Comparison of ENCODE assay signal across 15 cellular contexts in the genomic region with DNA sequence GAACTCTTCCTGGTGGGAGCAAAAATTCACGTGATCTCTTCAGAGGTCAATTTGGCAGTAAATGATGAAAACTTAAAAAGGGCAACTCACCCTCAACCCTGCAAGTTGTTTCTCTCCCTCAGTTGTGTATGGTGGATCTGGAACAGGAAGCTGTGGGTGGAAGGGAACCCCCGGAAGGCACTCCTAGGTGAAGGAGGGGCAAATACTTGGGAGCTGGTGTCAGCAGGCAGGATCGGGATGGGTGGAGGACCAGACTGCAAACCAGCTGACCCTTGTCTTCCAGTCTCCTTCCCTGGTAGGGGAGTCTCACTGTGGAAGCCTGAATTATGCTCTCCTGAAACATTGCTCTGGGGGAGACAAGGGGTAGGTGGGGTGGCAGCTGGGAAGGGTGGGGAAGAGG. TPM values are rescaled to one million over a fixed set of nuclear protein-coding genes. Genes with fewer than 3 reads are reported as not detected.
A peak's percentile ranks its signal among the peaks of the same experiment; 100 is the strongest.
DNase-seq lines count a peak whose midpoint lies in the region; ATAC-seq, FAIRE-seq and TF ChIP-seq lines count a peak whose summit lies in the region.
"Had no signal": no experiment of that assay in that cellular context is flagged by ENCODE, and none has a peak within 500 bp of the region (broad histone marks: within the 10 kb centered on the region; RNA-seq: fewer than 3 reads in every experiment).

No MANE protein-coding gene starts in this region.

- H3K27ac ChIP-seq in CD4-positive, alpha-beta memory T cell (ENCODE audit: low read depth, low read length) = no peak overlapping the region
- H3K27ac ChIP-seq: gastroesophageal sphincter had no signal

- peak overlapping the region; percentile 17 for H3K4me3 Mint-ChIP-seq in natural killer cell
- no peak overlapping the region for H3K4me3 Mint-ChIP-seq in natural killer cell treated with Interleukin-12 subunit alpha and Interleukin-12 subunit beta and Interleukin-15 and Interleukin-18, amount 100 ng/mL, for 72 hours
- H3K4me3 Mint-ChIP-seq in endothelial cell (ENCODE audit: unreplicated experiment) = peak overlapping the region; percentile 64
- peak overlapping the region in 4 of 8 donors; percentile 59 to 71 (median 64) for H3K4me3 Mint-ChIP-seq in CD4-positive, alpha-beta memory T cell

- peaks cover 4% of the 10 kb centered on the region for H3K4me1 ChIP-seq in CD4-positive, alpha-beta memory T cell (ENCODE audit: insufficient read depth, low read length)
- H3K4me1 ChIP-seq: BE2C, gastroesophageal sphincter had no signal

- intact Hi-C loops in natural killer cell (cut with micrococcal nuclease) = no loop called here
- intact Hi-C loops in CD4-positive, alpha-beta memory T cell (cut with micrococcal nuclease) = no loop called here

- no peak overlapping the region for H3K4me3 ChIP-seq in CD4-positive, alpha-beta memory T cell (ENCODE audit: low read length in 2 of 2)
- H3K4me3 ChIP-seq: gastroesophageal sphincter had no signal

- H3K36me3 ChIP-seq in CD4-positive, alpha-beta memory T cell (ENCODE audit: insufficient read depth, low read length) = no peaks in the 10 kb centered on the region
- H3K36me3 ChIP-seq: BE2C, gastroesophageal sphincter had no signal

- DNase-seq in natural killer cell (no peak), Kasumi-1 (lab: John Stamatoyannopoulos, UW) (peak; percentile 52 to 68), endothelial cell (ENCODE audit: low spot score) (no peak), urothelium cell line (ENCODE audit: low spot score) (peak; percentile 87), HK-2 (ENCODE audit: unreplicated experiment) (no peak), CD1c-positive myeloid dendritic cell (ENCODE audit: extremely low spot score) (no peak)
- no peak for DNase-seq in natural killer cell treated with Interleukin-12 subunit alpha and Interleukin-12 subunit beta and Interleukin-15 and Interleukin-18, amount 100 ng/mL, for 72 hours (ENCODE audit: low spot score)
- no peak for DNase-seq in CD4-positive, alpha-beta memory T cell
- DNase-seq: activated CD8-positive, alpha-beta memory T cell treated with anti-CD3 and anti-CD28 coated beads, Interleukin-2, amount 50 U/mL, for 4 hours; anterior cingulate cortex; BE2C; naive B cell had no signal

- H3K27ac Mint-ChIP-seq in natural killer cell (no peak overlapping the region), endothelial cell (ENCODE audit: unreplicated experiment) (no peak overlapping the region)
- no peak overlapping the region for H3K27ac Mint-ChIP-seq in natural killer cell treated with Interleukin-12 subunit alpha and Interleukin-12 subunit beta and Interleukin-15 and Interleukin-18, amount 100 ng/mL, for 72 hours
- H3K27ac Mint-ChIP-seq in CD4-positive, alpha-beta memory T cell = peak overlapping the region in 1 of 7 donors; percentile 51

- H3K9me3 Mint-ChIP-seq in natural killer cell (peaks cover 4 to 5% of the 10 kb centered on the region in 2 donors), endothelial cell (ENCODE audit: unreplicated experiment) (peaks cover 10% of the 10 kb centered on the region)
- peaks cover 4% of the 10 kb centered on the region for H3K9me3 Mint-ChIP-seq in natural killer cell treated with Interleukin-12 subunit alpha and Interleukin-12 subunit beta and Interleukin-15 and Interleukin-18, amount 100 ng/mL, for 72 hours
- peaks cover 3 to 22% (median 15%) of the 10 kb centered on the region in 8 donors for H3K9me3 Mint-ChIP-seq in CD4-positive, alpha-beta memory T cell

- no peaks in the 10 kb centered on the region for H3K9me3 ChIP-seq in CD4-positive, alpha-beta memory T cell (ENCODE audit: control insufficient read depth in 1 of 2, low read length in 2 of 2)

- H3K27me3 Mint-ChIP-seq in natural killer cell (ENCODE audit: low read depth in 2 of 2) = peaks cover 20 to 24% of the 10 kb centered on the region in 2 donors
- H3K27me3 Mint-ChIP-seq in natural killer cell treated with Interleukin-12 subunit alpha and Interleukin-12 subunit beta and Interleukin-15 and Interleukin-18, amount 100 ng/mL, for 72 hours = peaks cover 17% of the 10 kb centered on the region in 2 donors
- H3K27me3 Mint-ChIP-seq in endothelial cell (ENCODE audit: unreplicated experiment) = peaks cover 5% of the 10 kb centered on the region
- H3K27me3 Mint-ChIP-seq in CD4-positive, alpha-beta memory T cell = peaks cover 5 to 14% of the 10 kb centered on the region in 2 donors

- no peak for ATAC-seq in natural killer cell
- ATAC-seq in natural killer cell treated with Interleukin-12 subunit alpha and Interleukin-12 subunit beta and Interleukin-15 and Interleukin-18, amount 100 ng/mL, for 72 hours = no peak
- ATAC-seq: gastroesophageal sphincter had no signal

- FAIRE-seq in urothelium cell line (lab: Jason Lieb, UNC) = peak; percentile 82
- FAIRE-seq: TTC549 had no signal

- TF ChIP-seq CTCF in natural killer cell (IDR thresholded peaks at IDR 0.05) = no peak
- no peak for TF ChIP-seq CTCF in endothelial cell (IDR thresholded peaks at IDR 0.05; ENCODE audit: unreplicated experiment)

- H3K27me3 ChIP-seq in CD4-positive, alpha-beta memory T cell (ENCODE audit: insufficient read depth, low read length) = no peaks in the 10 kb centered on the region
- H3K27me3 ChIP-seq: BE2C had no signal

- H3K36me3 Mint-ChIP-seq in natural killer cell (peaks cover 11% of the 10 kb centered on the region), endothelial cell (ENCODE audit: low read depth, unreplicated experiment) (peaks cover 10% of the 10 kb centered on the region)
- H3K36me3 Mint-ChIP-seq in natural killer cell treated with Interleukin-12 subunit alpha and Interleukin-12 subunit beta and Interleukin-15 and Interleukin-18, amount 100 ng/mL, for 72 hours = no peaks in the 10 kb centered on the region
- H3K36me3 Mint-ChIP-seq in CD4-positive, alpha-beta memory T cell = no peaks in the 10 kb centered on the region

- CTCF ChIA-PET in CD4-positive, alpha-beta memory T cell (lab: Charles Lee; ENCODE audit: partially characterized antibody) = no interaction called here

- H3K4me1 Mint-ChIP-seq in natural killer cell (peaks cover 7 to 8% of the 10 kb centered on the region in 2 donors), endothelial cell (ENCODE audit: unreplicated experiment) (peaks cover 12% of the 10 kb centered on the region)
- H3K4me1 Mint-ChIP-seq in natural killer cell treated with Interleukin-12 subunit alpha and Interleukin-12 subunit beta and Interleukin-15 and Interleukin-18, amount 100 ng/mL, for 72 hours (ENCODE audit: low read depth in 2 of 2) = peaks cover 0 to 4% of the 10 kb centered on the region in 2 donors
- peaks cover 2 to 16% (median 8%) of the 10 kb centered on the region in 4 donors for H3K4me1 Mint-ChIP-seq in CD4-positive, alpha-beta memory T cell

- POLR2A ChIA-PET in CD4-positive, alpha-beta memory T cell (lab: Charles Lee; ENCODE audit: partially characterized antibody) = no interaction called here

RNA-seq across cellular contexts. Expression of a gene that starts 33.5 kb away (rescaled TPM):
- total RNA-seq in natural killer cell = not detected
- total RNA-seq in natural killer cell treated with Interleukin-12 subunit alpha and Interleukin-12 subunit beta and Interleukin-15 and Interleukin-18, amount 100 ng/mL, for 72 hours = not detected
- total RNA-seq in endothelial cell (ENCODE audit: unreplicated experiment) = not detected
- not detected for total RNA-seq in CD4-positive, alpha-beta memory T cell
- not detected for polyA plus RNA-seq in CD4-positive, alpha-beta memory T cell
- total RNA-seq: gastroesophageal sphincter, kidney epithelial cell had no signal

Comparison
In these comparisons a context has a peak if more than half of its experiments do, and no peak if none do; other contexts are left out.
1. DNase-seq: peak in Kasumi-1 (2 of 2) and urothelium cell line (single experiment); none in natural killer cell (single experiment), natural killer cell treated with Interleukin-12 subunit alpha and Interleukin-12 subunit beta and Interleukin-15 and Interleukin-18, amount 100 ng/mL, for 72 hours (single experiment), endothelial cell (single experiment), CD4-positive, alpha-beta memory T cell (0 of 5), HK-2 (single experiment) and CD1c-positive myeloid dendritic cell (single experiment).